8 cellular contexts compared by ENCODE assay signal in the genomic region with DNA sequence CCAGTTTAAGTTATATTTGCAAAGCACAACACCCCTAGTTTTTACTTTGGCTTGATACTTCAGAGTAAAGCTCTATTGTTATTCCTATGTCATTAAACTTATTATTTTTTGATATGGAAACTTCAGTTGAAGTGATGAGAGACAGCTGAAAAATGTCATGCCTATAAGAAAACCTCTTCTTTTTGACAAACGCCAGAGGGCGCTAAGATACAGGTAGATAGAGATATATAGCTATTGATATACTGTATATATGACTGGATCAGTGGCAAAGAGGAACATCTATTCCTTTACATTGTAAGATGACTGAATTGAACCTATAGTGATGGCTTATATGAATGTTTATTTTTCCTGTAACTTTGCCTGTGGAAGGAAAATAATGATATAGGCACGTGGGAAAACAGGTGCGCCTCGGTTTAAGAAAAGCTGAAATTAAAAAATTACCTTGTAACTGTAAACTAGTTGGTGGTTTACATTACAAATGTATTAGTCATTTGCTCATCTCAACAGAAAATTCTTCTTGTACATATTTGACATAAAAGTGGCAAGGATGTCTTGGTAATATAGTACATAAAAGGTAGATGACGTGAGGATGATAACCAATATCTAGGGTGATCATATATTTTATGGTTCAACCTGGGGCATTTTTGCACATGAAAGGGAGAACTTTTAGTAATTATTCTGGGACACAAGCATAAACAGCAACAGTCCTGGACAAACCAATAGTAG.
A peak's percentile ranks its signal among the peaks of the same experiment; 100 is the strongest.
DNase-seq lines count a peak whose midpoint lies in the region; ATAC-seq, FAIRE-seq and TF ChIP-seq lines count a peak whose summit lies in the region.

No MANE protein-coding gene starts in this region.

- H3K36me3 ChIP-seq in psoas muscle (ENCODE audit: insufficient read depth in 1 of 2, low read depth in 1 of 2) = peaks cover 0 to 17% of the 10 kb centered on the region in 2 donors

- no peak overlapping the region for H3K27ac ChIP-seq in psoas muscle

- peak; percentile 70 for TF ChIP-seq CTCF in psoas muscle (IDR thresholded peaks at IDR 0.05)

- H3K4me1 Mint-ChIP-seq in activated T-helper 2 cell treated with anti-CD3 and anti-CD28 coated beads, Interferon-gamma antibody, Interleukin-2, Interleukin-4, amounts not matched to agents 10 μg/mL and 5 μg/mL and 100 μg/mL, durations not matched to agents 14 hours and 24 hours and 36 hours (ENCODE audit: low read depth) = no peaks in the 10 kb centered on the region

- no peak overlapping the region for H3K4me3 Mint-ChIP-seq in activated T-helper 2 cell treated with anti-CD3 and anti-CD28 coated beads, Interferon-gamma antibody, Interleukin-2, Interleukin-4, amounts not matched to agents 10 μg/mL and 5 μg/mL and 100 μg/mL, durations not matched to agents 14 hours and 24 hours and 36 hours (ENCODE audit: low read depth)

- no peaks in the 10 kb centered on the region for H3K4me1 ChIP-seq in psoas muscle

- FAIRE-seq in H54 (lab: Jason Lieb, UNC) = no peak

- H3K27ac Mint-ChIP-seq in activated T-helper 2 cell treated with anti-CD3 and anti-CD28 coated beads, Interferon-gamma antibody, Interleukin-2, Interleukin-4, amounts not matched to agents 10 μg/mL and 5 μg/mL and 100 μg/mL, durations not matched to agents 14 hours and 24 hours and 36 hours = no peak overlapping the region

- H3K27me3 Mint-ChIP-seq in activated T-helper 2 cell treated with anti-CD3 and anti-CD28 coated beads, Interferon-gamma antibody, Interleukin-2, Interleukin-4, amounts not matched to agents 10 μg/mL and 5 μg/mL and 100 μg/mL, durations not matched to agents 14 hours and 24 hours and 36 hours (ENCODE audit: low read depth) = peaks cover 46% of the 10 kb centered on the region

- 55 to 60% (median 60%) methylated on average over 6 of the region's 6 CpGs for WGBS in psoas muscle, 3 donors

- H3K27me3 ChIP-seq in psoas muscle (ENCODE audit: insufficient read depth in 3 of 3, low read length in 2 of 3) = peaks cover 0 to 6% (median 0%) of the 10 kb centered on the region in 3 donors

- no peaks in the 10 kb centered on the region for H3K36me3 Mint-ChIP-seq in activated T-helper 2 cell treated with anti-CD3 and anti-CD28 coated beads, Interferon-gamma antibody, Interleukin-2, Interleukin-4, amounts not matched to agents 10 μg/mL and 5 μg/mL and 100 μg/mL, durations not matched to agents 14 hours and 24 hours and 36 hours (ENCODE audit: low read depth)

- TF ChIP-seq POLR2A in H54 (IDR thresholded peaks at IDR 0.05; ENCODE audit: low read depth, low read length) = no peak

- no peaks in the 10 kb centered on the region for H3K9me3 Mint-ChIP-seq in activated T-helper 2 cell treated with anti-CD3 and anti-CD28 coated beads, Interferon-gamma antibody, Interleukin-2, Interleukin-4, amounts not matched to agents 10 μg/mL and 5 μg/mL and 100 μg/mL, durations not matched to agents 14 hours and 24 hours and 36 hours

- no peaks in the 10 kb centered on the region for H3K9me3 ChIP-seq in psoas muscle

- ATAC-seq in GM19452 (IDR thresholded peaks at IDR 0.05; ENCODE audit: unreplicated experiment) (peak; percentile 86), psoas muscle (peak in 1 of 4 donors; percentile 74)

- no peak overlapping the region for H3K4me3 ChIP-seq in psoas muscle

- intact Hi-C loops in activated T-helper 2 cell treated with anti-CD3 and anti-CD28 coated beads, Interferon-gamma antibody, Interleukin-2, Interleukin-4, amounts not matched to agents 10 μg/mL and 5 μg/mL and 100 μg/mL, durations not matched to agents 14 hours and 24 hours and 36 hours (cut with micrococcal nuclease) = loop anchor here (1.0 to 2.0 kb wide), 2 partner anchors 132 to 1679 kb away; no protein-coding TSS in a partner anchor
- intact Hi-C loops in psoas muscle (cut with DNase I) = loop anchor here (5.0 to 10.0 kb wide), 2 partner anchors 132 to 1725 kb away; no protein-coding TSS in a partner anchor

- DNase-seq in DMS153 treated with DMSO at 0.1 percent for 48 hours (lab: John Stamatoyannopoulos, UW; ENCODE audit: unreplicated experiment) = peak; percentile 93
- DNase-seq in HPDE6-E6E7 (ENCODE audit: extremely low spot score) = peak; percentile 25
- DNase-seq in NCI-H748 treated with DMSO at 0.1 percent for 48 hours (lab: John Stamatoyannopoulos, UW) = peak; percentile 86
- DNase-seq in activated T-helper 2 cell treated with anti-CD3 and anti-CD28 coated beads, Interferon-gamma antibody, Interleukin-2, Interleukin-4, amounts not matched to agents 10 μg/mL and 5 μg/mL and 100 μg/mL, durations not matched to agents 14 hours and 24 hours and 36 hours (ENCODE audit: low spot score) = peak; percentile 19
- DNase-seq in globus pallidus (ENCODE audit: low spot score) = peak; percentile 80
- no peak for DNase-seq in psoas muscle
- no peak for DNase-seq in H54 (ENCODE audit: insufficient read length, low spot score)

Comparison
In these comparisons a context has a peak if more than half of its experiments do, and no peak if none do; other contexts are left out.
1. DNase-seq: peak in DMS153 treated with DMSO at 0.1 percent for 48 hours (single experiment), HPDE6-E6E7 (single experiment), NCI-H748 treated with DMSO at 0.1 percent for 48 hours (single experiment), activated T-helper 2 cell treated with anti-CD3 and anti-CD28 coated beads, Interferon-gamma antibody, Interleukin-2, Interleukin-4, amounts not matched to agents 10 μg/mL and 5 μg/mL and 100 μg/mL, durations not matched to agents 14 hours and 24 hours and 36 hours (single experiment) and globus pallidus (single experiment); none in psoas muscle (0 of 2) and H54 (single experiment).